8 cellular contexts compared by ENCODE assay signal in genomic region chr7:98930921-98931320, GRCh38. TPM values are rescaled to one million over a fixed set of nuclear protein-coding genes. Genes with fewer than 3 reads are reported as not detected.
DNase-seq lines count a peak whose midpoint lies in the region; ATAC-seq and TF ChIP-seq lines count a peak whose summit lies in the region.

No MANE protein-coding gene starts in this region.

- H3K27me3 ChIP-seq in upper lobe of right lung (no peaks in the 10 kb centered on the region), HAP-1 (ENCODE audit: low read depth) (no peaks in the 10 kb centered on the region)

- no peak for TF ChIP-seq CTCF in upper lobe of right lung (IDR thresholded peaks at IDR 0.05)

- in situ Hi-C loops in HAP-1 (cut with MboI; ENCODE audit: low sequenced_read_pairs) = no loop called here

- intact Hi-C loops in upper lobe of right lung (cut with DNase I) = no loop called here

- peaks cover 100% of the 10 kb centered on the region for H3K36me3 ChIP-seq in upper lobe of right lung
- peaks cover 88% of the 10 kb centered on the region for H3K36me3 ChIP-seq in HAP-1 (replicated peaks)

- H3K27ac ChIP-seq in upper lobe of right lung = no peak overlapping the region

- DNase-seq in stimulated activated CD4-positive, alpha-beta T cell treated with anti-CD3 and anti-CD28 coated beads, Interleukin-4, amount 100 ng/mL, for 24 hours = peak; percentile 36
- DNase-seq in stimulated activated CD4-positive, alpha-beta T cell treated with anti-CD3 and anti-CD28 coated beads, Interleukin-4, amount 100 ng/mL, for 1 hour = no peak
- DNase-seq in activated effector memory CD4-positive, alpha-beta T cell treated with anti-CD3 and anti-CD28 coated beads, Interleukin-2, amount 50 U/mL, for 16 hours = peak; percentile 71
- no peak for DNase-seq in stimulated activated naive CD8-positive, alpha-beta T cell treated with anti-CD3 and anti-CD28 coated beads, Interleukin-15, Interleukin-2, amounts not matched to agents 100 U/mL and 50 U/mL, for 24 hours
- DNase-seq in upper lobe of right lung (no peak), HAP-1 (ENCODE audit: low spot score in 2 of 2) (no peak), NCI-H1694 (lab: John Stamatoyannopoulos, UW) (no peak)

- H3K9me3 ChIP-seq in upper lobe of right lung (no peaks in the 10 kb centered on the region), HAP-1 (no peaks in the 10 kb centered on the region)

- H3K4me1 ChIP-seq in upper lobe of right lung (no peaks in the 10 kb centered on the region), HAP-1 (no peaks in the 10 kb centered on the region)

- ATAC-seq in HG03378 (IDR thresholded peaks at IDR 0.05; ENCODE audit: unreplicated experiment) (peak; percentile 87), upper lobe of right lung (no peak)
- ATAC-seq in stimulated activated naive CD8-positive, alpha-beta T cell treated with anti-CD3 and anti-CD28 coated beads, Interleukin-15, Interleukin-2, amounts not matched to agents 100 U/mL and 50 U/mL, for 24 hours = peak; percentile 86

- H3K4me3 ChIP-seq in upper lobe of right lung = no peak overlapping the region
- H3K4me3 ChIP-seq in HAP-1 = no peak overlapping the region

RNA-seq across cellular contexts. Expression of gene TRRAP, which starts 52.6 kb away (rescaled TPM):
- 35.6 TPM for total RNA-seq in upper lobe of right lung

Comparison
In these comparisons a context has a peak if more than half of its experiments do, and no peak if none do; other contexts are left out.
1. DNase-seq: peak in stimulated activated CD4-positive, alpha-beta T cell treated with anti-CD3 and anti-CD28 coated beads, Interleukin-4, amount 100 ng/mL, for 24 hours (single experiment) and activated effector memory CD4-positive, alpha-beta T cell treated with anti-CD3 and anti-CD28 coated beads, Interleukin-2, amount 50 U/mL, for 16 hours (single experiment); none in stimulated activated CD4-positive, alpha-beta T cell treated with anti-CD3 and anti-CD28 coated beads, Interleukin-4, amount 100 ng/mL, for 1 hour (single experiment), stimulated activated naive CD8-positive, alpha-beta T cell treated with anti-CD3 and anti-CD28 coated beads, Interleukin-15, Interleukin-2, amounts not matched to agents 100 U/mL and 50 U/mL, for 24 hours (single experiment), upper lobe of right lung (single experiment), HAP-1 (0 of 2) and NCI-H1694 (single experiment).